8 cellular contexts compared by ENCODE assay signal in the genomic region with DNA sequence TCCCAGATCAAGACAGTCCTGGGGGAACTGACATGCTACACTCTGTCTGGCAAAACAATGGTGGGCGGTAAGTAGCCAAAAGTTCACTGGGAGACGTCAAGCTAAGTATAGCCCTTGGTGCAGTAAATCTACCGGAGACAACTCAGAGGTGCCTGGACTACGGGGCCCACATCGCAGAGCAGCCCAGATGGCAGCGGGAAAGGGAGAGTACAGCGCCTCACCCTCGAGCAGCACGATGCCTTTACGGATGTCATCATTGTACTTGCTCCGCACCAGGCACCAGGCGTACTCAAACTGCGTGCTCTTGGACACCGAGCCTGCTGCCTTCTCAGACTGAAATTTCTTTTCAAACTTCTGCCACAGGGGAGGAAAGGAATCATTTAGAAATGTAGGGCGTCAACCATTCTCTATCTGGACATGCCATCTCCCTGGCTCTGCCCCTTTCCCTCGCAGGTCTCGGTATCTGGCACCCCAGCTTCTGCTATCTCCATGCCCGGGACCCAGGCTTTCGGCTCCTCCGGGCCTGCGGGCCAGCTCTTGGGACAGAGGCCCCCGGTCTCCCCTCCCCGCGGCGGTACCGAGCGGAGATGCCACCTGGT. TPM values are rescaled to one million over a fixed set of nuclear protein-coding genes. Genes with fewer than 3 reads are reported as not detected.
A peak's percentile ranks its signal among the peaks of the same experiment; 100 is the strongest.
DNase-seq lines count a peak whose midpoint lies in the region; ATAC-seq, FAIRE-seq and TF ChIP-seq lines count a peak whose summit lies in the region.

No MANE protein-coding gene starts in this region.

- peaks cover 65% of the 10 kb centered on the region for H3K36me3 Mint-ChIP-seq in activated T-helper 17 cell treated with anti-CD3 and anti-CD28 coated beads, Interleukin-2, amount 50 U/mL, for 72 hours (ENCODE audit: low read depth)

- H3K9me2 ChIP-seq in hepatocyte (replicated peaks; ENCODE audit: insufficient read depth): no peaks in the 10 kb centered on the region

- in situ Hi-C loops in HAP-1 (cut with MboI; ENCODE audit: low sequenced_read_pairs): no loop called here

- H3K27me3 Mint-ChIP-seq in activated T-helper 17 cell treated with anti-CD3 and anti-CD28 coated beads, Interleukin-2, amount 50 U/mL, for 72 hours: no peaks in the 10 kb centered on the region

- H3K27ac Mint-ChIP-seq in activated T-helper 17 cell treated with anti-CD3 and anti-CD28 coated beads, Interleukin-2, amount 50 U/mL, for 72 hours: peak overlapping the region; percentile 79

- TF ChIP-seq CTCF in hepatocyte (IDR thresholded peaks at IDR 0.05; ENCODE audit: poor library complexity): no peak
- no peak for TF ChIP-seq CTCF in retinal pigment epithelial cell (conservative IDR thresholded peaks at IDR 0.05; ENCODE audit: low read depth, low read length)

- WGBS in hepatocyte (ENCODE audit: low lambda C conversion rate, missing lambda C conversion rate): 37% methylated on average over 27 of the region's 27 CpGs

- H3K9me3 ChIP-seq in BLaER1 (no peaks in the 10 kb centered on the region), HAP-1 (no peaks in the 10 kb centered on the region), hepatocyte (ENCODE audit: low read depth) (no peaks in the 10 kb centered on the region)

- H3K27ac ChIP-seq in BLaER1 (peak overlapping the region; percentile 89), hepatocyte (peak overlapping the region; percentile 95)

- H3K4me1 ChIP-seq in BLaER1 (peaks cover 67% of the 10 kb centered on the region), HAP-1 (peaks cover 14% of the 10 kb centered on the region), hepatocyte (ENCODE audit: insufficient read depth) (peaks cover 9% of the 10 kb centered on the region)

- H3K36me3 ChIP-seq in BLaER1 (peaks cover 64% of the 10 kb centered on the region), HAP-1 (replicated peaks) (peaks cover 40% of the 10 kb centered on the region), hepatocyte (replicated peaks; ENCODE audit: insufficient read depth, low read depth) (no peaks in the 10 kb centered on the region)

- DNase-seq in HAP-1 (ENCODE audit: low spot score in 2 of 2) (peak in 1 of 2 experiments; percentile 18), hepatocyte (ENCODE audit: low spot score) (no peak), retinal pigment epithelial cell (ENCODE audit: low read depth) (no peak), NCI-H1092 (lab: John Stamatoyannopoulos, UW) (no peak), urothelium cell line (ENCODE audit: low spot score) (no peak)

- H3K27me3 ChIP-seq in BLaER1 (no peaks in the 10 kb centered on the region), HAP-1 (ENCODE audit: low read depth) (no peaks in the 10 kb centered on the region), hepatocyte (no peaks in the 10 kb centered on the region)

- H3K4me2 ChIP-seq in BLaER1 (peak overlapping the region; percentile 86), hepatocyte (peak overlapping the region; percentile 91)

- H3K4me3 ChIP-seq in BLaER1: peak overlapping the region; percentile 79
- peak overlapping the region; percentile 89 for H3K4me3 ChIP-seq in HAP-1
- H3K4me3 ChIP-seq in hepatocyte: peak overlapping the region; percentile 90
- H3K4me3 ChIP-seq in retinal pigment epithelial cell (ENCODE audit: low read length): peak overlapping the region; percentile 94

- peaks cover 59% of the 10 kb centered on the region for H3K79me2 ChIP-seq in hepatocyte

- ATAC-seq in activated T-helper 17 cell treated with anti-CD3 and anti-CD28 coated beads, Interleukin-2, amount 50 U/mL, for 72 hours (replicated peaks): no peak
- no peak for ATAC-seq in HG02981 (IDR thresholded peaks at IDR 0.05; ENCODE audit: unreplicated experiment)

- H3K9me3 Mint-ChIP-seq in activated T-helper 17 cell treated with anti-CD3 and anti-CD28 coated beads, Interleukin-2, amount 50 U/mL, for 72 hours: no peaks in the 10 kb centered on the region

- peak overlapping the region; percentile 85 for H3K9ac ChIP-seq in BLaER1

- no peak for FAIRE-seq in urothelium cell line (lab: Jason Lieb, UNC)

- H3K4me1 Mint-ChIP-seq in activated T-helper 17 cell treated with anti-CD3 and anti-CD28 coated beads, Interleukin-2, amount 50 U/mL, for 72 hours: peaks cover 4% of the 10 kb centered on the region

- peak overlapping the region; percentile 24 for H2AFZ ChIP-seq in hepatocyte

- peak overlapping the region; percentile 79 for H3K4me3 Mint-ChIP-seq in activated T-helper 17 cell treated with anti-CD3 and anti-CD28 coated beads, Interleukin-2, amount 50 U/mL, for 72 hours

- H4K20me1 ChIP-seq in BLaER1 (peaks cover 20% of the 10 kb centered on the region; the same call in 1 of the 2 replicates), hepatocyte (ENCODE audit: insufficient read depth, poor library complexity, severe bottlenecking) (peaks cover 13% of the 10 kb centered on the region)

RNA-seq across cellular contexts. Expression of gene FIS1, which starts 1.0 kb away (rescaled TPM):
- 10 to 100 TPM; 69.0 to 82.6 TPM for total RNA-seq in activated T-helper 17 cell treated with anti-CD3 and anti-CD28 coated beads, Interleukin-2, amount 50 U/mL, for 72 hours
- 131 and 150 TPM in 2 replicates for total RNA-seq in hepatocyte
- polyA plus RNA-seq in hepatocyte: 193 and 238 TPM in 2 replicates

RNA-seq across cellular contexts. Expression of gene CLDN15, which starts 6.3 kb away (rescaled TPM):
- total RNA-seq in activated T-helper 17 cell treated with anti-CD3 and anti-CD28 coated beads, Interleukin-2, amount 50 U/mL, for 72 hours: 10 to 100 TPM; 20.0 to 23.1 TPM
- 11.4 and 14.3 TPM in 2 replicates for total RNA-seq in hepatocyte
- polyA plus RNA-seq in hepatocyte: 25.7 and 38.8 TPM in 2 replicates

RNA-seq across cellular contexts. Expression of gene ZNHIT1, which starts 25.9 kb away (rescaled TPM):
- total RNA-seq in activated T-helper 17 cell treated with anti-CD3 and anti-CD28 coated beads, Interleukin-2, amount 50 U/mL, for 72 hours: 10 to 100 TPM; 49.3 to 56.8 TPM
- 105 and 110 TPM in 2 replicates for total RNA-seq in hepatocyte
- 117 and 145 TPM in 2 replicates for polyA plus RNA-seq in hepatocyte

RNA-seq across cellular contexts. Expression of gene PLOD3, which starts 26.5 kb away (rescaled TPM):
- total RNA-seq in activated T-helper 17 cell treated with anti-CD3 and anti-CD28 coated beads, Interleukin-2, amount 50 U/mL, for 72 hours: 10 to 100 TPM; 55.6 to 69.6 TPM
- 29.5 and 37.6 TPM in 2 replicates for total RNA-seq in hepatocyte
- 127 and 129 TPM in 2 replicates for polyA plus RNA-seq in hepatocyte

RNA-seq across cellular contexts. Expression of gene MOGAT3, which starts 43.0 kb away (rescaled TPM):
- total RNA-seq in activated T-helper 17 cell treated with anti-CD3 and anti-CD28 coated beads, Interleukin-2, amount 50 U/mL, for 72 hours: not detected
- 6.3 and 8.4 TPM in 2 replicates for total RNA-seq in hepatocyte
- polyA plus RNA-seq in hepatocyte: 10.5 and 14.0 TPM in 2 replicates
